In the genomic region with DNA sequence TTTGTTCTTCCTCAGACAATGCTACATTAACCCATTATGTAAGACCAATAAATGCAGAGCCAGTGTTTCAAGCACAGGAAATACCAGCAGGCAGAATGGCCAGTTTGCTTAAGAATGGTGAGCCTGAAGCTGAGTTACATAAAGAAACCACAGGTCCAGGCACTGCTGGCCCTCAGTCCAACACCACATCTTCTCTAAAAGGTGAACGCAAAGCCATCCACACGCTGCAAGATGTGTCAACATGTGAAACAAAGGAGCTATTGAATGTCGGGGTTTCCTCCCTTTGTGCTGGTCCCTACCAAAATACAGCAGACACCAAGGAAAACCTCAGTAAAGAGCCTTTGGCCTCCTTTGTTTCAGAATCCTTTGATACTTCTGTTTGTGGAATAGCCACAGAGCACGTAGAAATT, we compare ENCODE assay signal across 24 cellular contexts.
DNase-seq lines count a peak whose midpoint lies in the region; ATAC-seq, FAIRE-seq and TF ChIP-seq lines count a peak whose summit lies in the region.
"Had no signal": no experiment of that assay in that cellular context is flagged by ENCODE, and none has a peak within 500 bp of the region (broad histone marks: within the 10 kb centered on the region; RNA-seq: fewer than 3 reads in every experiment).

No MANE protein-coding gene starts in this region.

- POLR2A ChIA-PET in K562 (lab: Yijun Ruan, JAX), result no interaction called here

- no peak overlapping the region for H3K9ac ChIP-seq in K562 (ENCODE audit: insufficient read depth in 1 of 2, low read depth in 2 of 2, low read length in 2 of 2)
- H3K9ac ChIP-seq: BLaER1 treated with 17β-estradiol and CSF1 and Interleukin-3, amounts not matched to agents 10 nM and 100 nM had no signal

- no peaks in the 10 kb centered on the region for H3K9me3 ChIP-seq in K562 (replicated peaks; ENCODE audit: control insufficient read depth, insufficient read depth, low read depth, low read length)
- H3K9me3 ChIP-seq: BLaER1 treated with 17β-estradiol and CSF1 and Interleukin-3, amounts not matched to agents 10 nM and 100 nM; SJCRH30 had no signal

- in situ Hi-C loops in K562 (cut with MboI), result no loop called here

- H3K9me1 ChIP-seq in K562 (ENCODE audit: control insufficient read depth, insufficient read depth, low read length), result no peaks in the 10 kb centered on the region

- 89% methylated on average over 4 of the region's 4 CpGs for WGBS in K562 (ENCODE audit: insufficient coverage, low coverage, missing lambda C conversion rate)

- H3K36me3 Mint-ChIP-seq in activated T-cell treated with anti-CD3 and anti-CD28 coated beads, Interleukin-2, amount 50 U/mL, for 72 hours (ENCODE audit: insufficient read depth in 2 of 2), result peaks cover 9 to 12% of the 10 kb centered on the region in 2 donors

- no peak overlapping the region for H2AFZ ChIP-seq in K562 (ENCODE audit: low read depth, low read length)
- H2AFZ ChIP-seq: PC-9 had no signal

- H3K4me3 ChIP-seq in K562, result no peak overlapping the region
- H3K4me3 ChIP-seq: BLaER1 treated with 17β-estradiol and CSF1 and Interleukin-3, amounts not matched to agents 10 nM and 100 nM; PC-9; SJCRH30 had no signal

- H3K4me1 Mint-ChIP-seq in activated T-cell treated with anti-CD3 and anti-CD28 coated beads, Interleukin-2, amount 50 U/mL, for 72 hours (ENCODE audit: low read depth), result peaks cover 15% of the 10 kb centered on the region

- H3K4me3 Mint-ChIP-seq in activated T-cell treated with anti-CD3 and anti-CD28 coated beads, Interleukin-2, amount 50 U/mL, for 72 hours, result no peak overlapping the region
- H3K4me3 Mint-ChIP-seq: CD4-positive, alpha-beta T cell had no signal

- peak overlapping the region; percentile 26 for H3K27ac Mint-ChIP-seq in activated T-cell treated with anti-CD3 and anti-CD28 coated beads, Interleukin-2, amount 50 U/mL, for 72 hours

- BruUV-seq in K562 (replicated peaks; lab: Mats Ljungman, UMichigan), result no TSS peak

- CTCF ChIA-PET in K562 (lab: Yijun Ruan, JAX; ENCODE audit: low intra/inter-chr PET ratio), result no interaction called here

- no peaks in the 10 kb centered on the region for H3K4me1 ChIP-seq in K562 (replicated peaks in 1 of 2; ENCODE audit: control insufficient read depth in 2 of 2, insufficient read depth in 2 of 2, low read length in 2 of 2)
- H3K4me1 ChIP-seq: BLaER1 treated with 17β-estradiol and CSF1 and Interleukin-3, amounts not matched to agents 10 nM and 100 nM; SJCRH30 had no signal

- no peak for TF ChIP-seq POLR2A in K562 (conservative IDR thresholded peaks at IDR 0.05)

- no peaks in the 10 kb centered on the region for H4K20me1 ChIP-seq in K562 (replicated peaks; ENCODE audit: control insufficient read depth, insufficient read depth, low read length)

- FAIRE-seq in K562 (lab: Jason Lieb, UNC) (no peak), urothelium cell line (lab: Jason Lieb, UNC) (peak; percentile 27)
- FAIRE-seq: G401.6 had no signal

- no peaks in the 10 kb centered on the region for H3K9me3 Mint-ChIP-seq in activated T-cell treated with anti-CD3 and anti-CD28 coated beads, Interleukin-2, amount 50 U/mL, for 72 hours
- H3K9me3 Mint-ChIP-seq: CD4-positive, alpha-beta T cell had no signal

- no peak overlapping the region for H3K4me2 ChIP-seq in K562 (ENCODE audit: insufficient read depth, low read length)
- H3K4me2 ChIP-seq: BLaER1 treated with 17β-estradiol and CSF1 and Interleukin-3, amounts not matched to agents 10 nM and 100 nM; PC-9 had no signal

- H3K27me3 ChIP-seq in K562 (ENCODE audit: control insufficient read depth in 2 of 2, insufficient read depth in 2 of 2, low read length in 2 of 2), result no peaks in the 10 kb centered on the region
- H3K27me3 ChIP-seq: BLaER1 treated with 17β-estradiol and CSF1 and Interleukin-3, amounts not matched to agents 10 nM and 100 nM; SJCRH30 had no signal

- peaks cover 3% of the 10 kb centered on the region; the same call in 1 of the 3 replicates for H3K79me2 ChIP-seq in K562 (ENCODE audit: control insufficient read depth, insufficient read depth, low read length)

- no peak overlapping the region for H3K27ac ChIP-seq in K562 (ENCODE audit: extremely low read depth, low read depth, low read length)
- H3K27ac ChIP-seq: BLaER1 treated with 17β-estradiol and CSF1 and Interleukin-3, amounts not matched to agents 10 nM and 100 nM; PC-9; SJCRH30 had no signal

- intact Hi-C loops in K562 (cut with micrococcal nuclease), result no loop called here

- H3K27me3 Mint-ChIP-seq in activated T-cell treated with anti-CD3 and anti-CD28 coated beads, Interleukin-2, amount 50 U/mL, for 72 hours (ENCODE audit: low read depth), result no peaks in the 10 kb centered on the region
- H3K27me3 Mint-ChIP-seq: CD4-positive, alpha-beta T cell had no signal

- ATAC-seq in activated T-cell treated with anti-CD3 and anti-CD28 coated beads, Interleukin-2, amount 50 U/mL, for 72 hours (replicated peaks in 1 of 2), result no peak
- ATAC-seq in K562, result no peak
- ATAC-seq: Right ventricle myocardium inferior, SK-N-SH treated with all-trans-retinoic acid at 6 μM for 48 hours had no signal

- H3K36me3 ChIP-seq in K562 (ENCODE audit: control insufficient read depth, insufficient read depth, low read length), result peaks cover 88% of the 10 kb centered on the region

- TF ChIP-seq RAD21 in K562 (CRISPR knock-in tag; conservative IDR thresholded peaks at IDR 0.05 in 1 of 2, IDR thresholded peaks at IDR 0.05 in 1 of 2), result no peak

- no peak for TF ChIP-seq CTCF in K562 (IDR thresholded peaks at IDR 0.05 in 2 of 3, conservative IDR thresholded peaks at IDR 0.05 in 1 of 3; ENCODE audit: insufficient read depth in 2 of 3, low read depth in 1 of 3, low read length in 3 of 3)

- DNase-seq in activated T-cell treated with anti-CD3 and anti-CD28 coated beads, Interleukin-2, amount 50 U/mL, for 72 hours, result no peak
- no peak for DNase-seq in activated T-cell treated with anti-CD3 and anti-CD28 coated beads, Interleukin-2, amount 50 U/mL, for 1 hour
- DNase-seq in K562 (ENCODE audit: extremely low read depth in 1 of 4, low spot score in 3 of 4) (no peak), globus pallidus (ENCODE audit: low spot score) (peak; percentile 3), urothelium cell line (ENCODE audit: low spot score) (no peak), NCI-H1092 (lab: John Stamatoyannopoulos, UW) (no peak), UCSD-AML1 (lab: John Stamatoyannopoulos, UW; ENCODE audit: unreplicated experiment) (no peak), GM19238 (ENCODE audit: insufficient read length, low spot score) (no peak)
- DNase-seq: AML-193; CD4-positive, alpha-beta T cell; DMS53; Karpas-422; NCI-H1092 treated with DMSO at 0.1 percent for 48 hours; NCI-H1436; NCI-H1930; NCI-H2107; NCI-H524 treated with DMSO at 0.1 percent for 48 hours; NCI-H82; PC-9; SJCRH30 had no signal

- no peak for TF ChIP-seq EP300 in K562 (IDR thresholded peaks at IDR 0.05; ENCODE audit: low read length)

TF ChIP-seq in K562, 482 proteins besides CTCF, POLR2A, EP300 and RAD21:
- peak; percentile 9; the same call in 1 of the 2 replicates for TF ChIP-seq C11orf30 (IDR thresholded peaks at IDR 0.05; ENCODE audit: low read depth)
- TF ChIP-seq CBX1 (IDR thresholded peaks at IDR 0.05; ENCODE audit: low read depth), result no peak
- no peak for TF ChIP-seq ZNF445 (CRISPR knock-in tag; IDR thresholded peaks at IDR 0.05; ENCODE audit: low read depth)
- TF ChIP-seq MAFG (tag; conservative IDR thresholded peaks at IDR 0.05), result no peak
- peak; percentile 32; the same call in 1 of the 2 replicates for TF ChIP-seq ZNF316 (IDR thresholded peaks at IDR 0.05)
- TF ChIP-seq, protein P1, sequence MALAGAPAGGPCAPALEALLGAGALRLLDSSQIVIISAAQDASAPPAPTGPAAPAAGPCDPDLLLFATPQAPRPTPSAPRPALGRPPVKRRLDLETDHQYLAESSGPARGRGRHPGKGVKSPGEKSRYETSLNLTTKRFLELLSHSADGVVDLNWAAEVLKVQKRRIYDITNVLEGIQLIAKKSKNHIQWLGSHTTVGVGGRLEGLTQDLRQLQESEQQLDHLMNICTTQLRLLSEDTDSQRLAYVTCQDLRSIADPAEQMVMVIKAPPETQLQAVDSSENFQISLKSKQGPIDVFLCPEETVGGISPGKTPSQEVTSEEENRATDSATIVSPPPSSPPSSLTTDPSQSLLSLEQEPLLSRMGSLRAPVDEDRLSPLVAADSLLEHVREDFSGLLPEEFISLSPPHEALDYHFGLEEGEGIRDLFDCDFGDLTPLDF (CRISPR knock-in tag; IDR thresholded peaks at IDR 0.05), result no peak
- TF ChIP-seq SP2 (IDR thresholded peaks at IDR 0.05; ENCODE audit: extremely low read depth, low read depth, low read length, poor library complexity, severe bottlenecking), result no peak
- TF ChIP-seq ZNF311 (CRISPR knock-in tag; IDR thresholded peaks at IDR 0.05), result no peak
- no peak for TF ChIP-seq ZNF830 (CRISPR knock-in tag; IDR thresholded peaks at IDR 0.05)
- TF ChIP-seq MYC (IDR thresholded peaks at IDR 0.05; ENCODE audit: low read depth, low read length), result no peak
- TF ChIP-seq MYC (CRISPR knock-in tag; IDR thresholded peaks at IDR 0.05; ENCODE audit: borderline replicate concordance, low read depth), result no peak
- no peak for TF ChIP-seq ATF7 (IDR thresholded peaks at IDR 0.05)
- no peak for TF ChIP-seq TSHZ1 (CRISPR knock-in tag; IDR thresholded peaks at IDR 0.05)
TF ChIP-seq in K562: peak in this region for 2.
